ENCODE assay signal across 11 cellular contexts in genomic region chr11:47530721-47531120, GRCh38. TPM values are rescaled to one million over a fixed set of nuclear protein-coding genes. Genes with fewer than 3 reads are reported as not detected.
A peak's percentile ranks its signal among the peaks of the same experiment; 100 is the strongest.
DNase-seq lines count a peak whose midpoint lies in the region; ATAC-seq and TF ChIP-seq lines count a peak whose summit lies in the region.
"Not testable (repeated sequence)": the region's sequence is repeated elsewhere in the genome, so short reads cannot be mapped to it uniquely, and the experiment has no call there.
"Had no signal": no experiment of that assay in that cellular context is flagged by ENCODE, and none has a peak within 500 bp of the region (broad histone marks: within the 10 kb centered on the region; RNA-seq: fewer than 3 reads in every experiment).

No MANE protein-coding gene starts in this region.

- POLR2A ChIA-PET in CD4-positive, alpha-beta T cell (lab: Charles Lee); RWPE1 (lab: Yijun Ruan, JAX; ENCODE audit: low non-redundant PET): not testable (repeated sequence)
- POLR2A ChIA-PET in naive thymus-derived CD4-positive, alpha-beta T cell (lab: Charles Lee): interaction anchor here (0.6 to 1.0 kb wide), 2 partner anchors 24 to 45 kb away, joined by 3 read pairs; no protein-coding TSS in a partner anchor

- H3K4me3 Mint-ChIP-seq in CD4-positive, alpha-beta T cell; activated T-cell treated with anti-CD3 and anti-CD28 coated beads, Interleukin-2, amount 50 U/mL, for 72 hours; osteocyte (ENCODE audit: unreplicated experiment); stimulated activated naive CD8-positive, alpha-beta T cell treated with anti-CD3 and anti-CD28 coated beads, Interleukin-15, Interleukin-2, amounts not matched to agents 100 ng/mL and 50 ng/mL, for 24 hours: not testable (repeated sequence)
- peak overlapping the region in 3 of 10 donors; percentile 12 to 62 (median 32) for H3K4me3 Mint-ChIP-seq in naive thymus-derived CD4-positive, alpha-beta T cell

- not testable (repeated sequence) for H3K9me3 Mint-ChIP-seq in CD4-positive, alpha-beta T cell; activated T-cell treated with anti-CD3 and anti-CD28 coated beads, Interleukin-2, amount 50 U/mL, for 72 hours; naive thymus-derived CD4-positive, alpha-beta T cell; osteocyte (ENCODE audit: unreplicated experiment); stimulated activated naive CD8-positive, alpha-beta T cell treated with anti-CD3 and anti-CD28 coated beads, Interleukin-15, Interleukin-2, amounts not matched to agents 100 ng/mL and 50 ng/mL, for 24 hours

- TF ChIP-seq EP300 in esophagus muscularis mucosa (IDR thresholded peaks at IDR 0.05): not testable (repeated sequence)

- intact Hi-C loops in CD4-positive, alpha-beta T cell (cut with DNase I, micrococcal nuclease); esophagus muscularis mucosa (cut with DNase I): not testable (repeated sequence)
- intact Hi-C loops in naive thymus-derived CD4-positive, alpha-beta T cell (cut with micrococcal nuclease): loop anchor here in 1 of 2 donors (10.0 kb wide), 1 partner anchor 64 kb away; the partner anchor contains the start of gene C1QTNF4

- not testable (repeated sequence) for TF ChIP-seq POLR2A in esophagus muscularis mucosa (IDR thresholded peaks at IDR 0.05; ENCODE audit: low read depth)

- not testable (repeated sequence) for H3K4me3 ChIP-seq in esophagus muscularis mucosa; naive thymus-derived CD4-positive, alpha-beta T cell (ENCODE audit: low read length)

- not testable (repeated sequence) for H3K27ac ChIP-seq in CD4-positive, alpha-beta T cell (ENCODE audit: low read depth, low read length); naive thymus-derived CD4-positive, alpha-beta T cell (ENCODE audit: low read depth, low read length)
- peak overlapping the region; percentile 52 for H3K27ac ChIP-seq in RWPE1
- peak overlapping the region; percentile 78 for H3K27ac ChIP-seq in caudate nucleus (ENCODE audit: low read depth, low read length)
- H3K27ac ChIP-seq in esophagus muscularis mucosa (replicated peaks in 1 of 4): peak overlapping the region; percentile 16 to 62 (median 30)

- H3K27ac Mint-ChIP-seq in CD4-positive, alpha-beta T cell: peak overlapping the region; percentile 72
- peak overlapping the region; percentile 86 for H3K27ac Mint-ChIP-seq in activated T-cell treated with anti-CD3 and anti-CD28 coated beads, Interleukin-2, amount 50 U/mL, for 72 hours
- peak overlapping the region in 8 of 9 donors; percentile 4 to 93 (median 74) for H3K27ac Mint-ChIP-seq in naive thymus-derived CD4-positive, alpha-beta T cell
- peak overlapping the region; percentile 14 for H3K27ac Mint-ChIP-seq in osteocyte (ENCODE audit: unreplicated experiment)
- H3K27ac Mint-ChIP-seq in stimulated activated naive CD8-positive, alpha-beta T cell treated with anti-CD3 and anti-CD28 coated beads, Interleukin-15, Interleukin-2, amounts not matched to agents 100 ng/mL and 50 ng/mL, for 24 hours: peak overlapping the region; percentile 70

- H3K27me3 Mint-ChIP-seq in CD4-positive, alpha-beta T cell; activated T-cell treated with anti-CD3 and anti-CD28 coated beads, Interleukin-2, amount 50 U/mL, for 72 hours (ENCODE audit: low read depth); naive thymus-derived CD4-positive, alpha-beta T cell; osteocyte (ENCODE audit: unreplicated experiment); stimulated activated naive CD8-positive, alpha-beta T cell treated with anti-CD3 and anti-CD28 coated beads, Interleukin-15, Interleukin-2, amounts not matched to agents 100 ng/mL and 50 ng/mL, for 24 hours: not testable (repeated sequence)

- CTCF ChIA-PET in CD4-positive, alpha-beta T cell (lab: Charles Lee): interaction anchor here (1.0 kb wide), 1 partner anchor 23 kb away, joined by 4 read pairs; no protein-coding TSS in a partner anchor
- CTCF ChIA-PET in RWPE1 (lab: Yijun Ruan, JAX); naive thymus-derived CD4-positive, alpha-beta T cell (lab: Charles Lee): not testable (repeated sequence)

- TF ChIP-seq CTCF in CD4-positive, alpha-beta T cell (IDR thresholded peaks at IDR 0.05); RWPE1 (conservative IDR thresholded peaks at IDR 0.05; ENCODE audit: low read depth); esophagus muscularis mucosa (IDR thresholded peaks at IDR 0.05); osteocyte (IDR thresholded peaks at IDR 0.05): not testable (repeated sequence)

- peaks cover 47 to 97% (median 87%) of the 10 kb centered on the region in 4 donors for H3K4me1 ChIP-seq in esophagus muscularis mucosa
- peaks cover 7 to 22% of the 10 kb centered on the region in 2 donors for H3K4me1 ChIP-seq in naive thymus-derived CD4-positive, alpha-beta T cell (ENCODE audit: control insufficient read depth in 2 of 2, insufficient read depth in 2 of 2, low read length in 2 of 2)

- not testable (repeated sequence) for H3K27me3 ChIP-seq in CD4-positive, alpha-beta T cell (ENCODE audit: control insufficient read depth, insufficient read depth, low read length); esophagus muscularis mucosa; naive thymus-derived CD4-positive, alpha-beta T cell (ENCODE audit: control insufficient read depth in 2 of 2, insufficient read depth in 2 of 2, low read length in 2 of 2)

- 96% methylated on average over 8 of the region's 9 CpGs for WGBS in esophagus muscularis mucosa

- H3K36me3 ChIP-seq in esophagus muscularis mucosa; naive thymus-derived CD4-positive, alpha-beta T cell (ENCODE audit: control insufficient read depth in 2 of 3, insufficient read depth in 3 of 3, low read length in 3 of 3): not testable (repeated sequence)

- DNase-seq in CD4-positive, alpha-beta T cell; RWPE1 (ENCODE audit: low spot score); activated T-cell treated with anti-CD3 and anti-CD28 coated beads, Interleukin-2, amount 50 U/mL, for 72 hours; caudate nucleus (lab: John Stamatoyannopoulos, UW); esophagus muscularis mucosa (ENCODE audit: extremely low spot score); naive thymus-derived CD4-positive, alpha-beta T cell; osteocyte (ENCODE audit: extremely low spot score, unreplicated experiment): not testable (repeated sequence)

- H3K36me3 Mint-ChIP-seq in CD4-positive, alpha-beta T cell (ENCODE audit: low read depth): peaks cover 38% of the 10 kb centered on the region
- not testable (repeated sequence) for H3K36me3 Mint-ChIP-seq in activated T-cell treated with anti-CD3 and anti-CD28 coated beads, Interleukin-2, amount 50 U/mL, for 72 hours (ENCODE audit: insufficient read depth in 2 of 2); osteocyte (ENCODE audit: unreplicated experiment)
- H3K36me3 Mint-ChIP-seq in naive thymus-derived CD4-positive, alpha-beta T cell: peaks cover 0 to 11% (median 3%) of the 10 kb centered on the region in 5 donors
- peaks cover 13% of the 10 kb centered on the region for H3K36me3 Mint-ChIP-seq in stimulated activated naive CD8-positive, alpha-beta T cell treated with anti-CD3 and anti-CD28 coated beads, Interleukin-15, Interleukin-2, amounts not matched to agents 100 ng/mL and 50 ng/mL, for 24 hours (ENCODE audit: low read depth)

- not testable (repeated sequence) for H3K9me3 ChIP-seq in CD4-positive, alpha-beta T cell (ENCODE audit: control insufficient read depth, low read length); esophagus muscularis mucosa; naive thymus-derived CD4-positive, alpha-beta T cell (ENCODE audit: control insufficient read depth in 2 of 3, low read length in 3 of 3)

- H3K4me1 Mint-ChIP-seq in CD4-positive, alpha-beta T cell (ENCODE audit: low read depth): peaks cover 51% of the 10 kb centered on the region
- H3K4me1 Mint-ChIP-seq in activated T-cell treated with anti-CD3 and anti-CD28 coated beads, Interleukin-2, amount 50 U/mL, for 72 hours (ENCODE audit: low read depth): peaks cover 69% of the 10 kb centered on the region
- peaks cover 24 to 79% (median 53%) of the 10 kb centered on the region in 7 donors for H3K4me1 Mint-ChIP-seq in naive thymus-derived CD4-positive, alpha-beta T cell
- H3K4me1 Mint-ChIP-seq in osteocyte (ENCODE audit: unreplicated experiment): peaks cover 47% of the 10 kb centered on the region
- H3K4me1 Mint-ChIP-seq in stimulated activated naive CD8-positive, alpha-beta T cell treated with anti-CD3 and anti-CD28 coated beads, Interleukin-15, Interleukin-2, amounts not matched to agents 100 ng/mL and 50 ng/mL, for 24 hours (ENCODE audit: low read depth): peaks cover 63% of the 10 kb centered on the region

- not testable (repeated sequence) for ATAC-seq in CD4-positive, alpha-beta T cell (ENCODE audit: poor library complexity); activated T-cell treated with anti-CD3 and anti-CD28 coated beads, Interleukin-2, amount 50 U/mL, for 72 hours (replicated peaks in 1 of 2); naive thymus-derived CD4-positive, alpha-beta T cell

RNA-seq across cellular contexts. Expression of gene CELF1, which starts 22.2 kb away (rescaled TPM):
- 100 to 1,000 TPM; 103 to 111 TPM for total RNA-seq in CD4-positive, alpha-beta T cell
- total RNA-seq in activated T-cell treated with anti-CD3 and anti-CD28 coated beads, Interleukin-2, amount 50 U/mL, for 72 hours: 100 to 1,000 TPM; 128 to 149 TPM
- total RNA-seq in esophagus muscularis mucosa (100 to 1,000 TPM in 2 of 4 donors, 10 to 100 TPM in 2; 69.6 to 151 (median 99.3) TPM), osteocyte (88.6 and 100 TPM in 2 replicates)
- total RNA-seq in naive thymus-derived CD4-positive, alpha-beta T cell: 100 to 1,000 TPM; 107 to 148 (median 129) TPM
- polyA plus RNA-seq in naive thymus-derived CD4-positive, alpha-beta T cell: 10 to 100 TPM; 41.1 to 76.4 TPM

RNA-seq across cellular contexts. Expression of gene PTPMT1, which starts 34.7 kb away (rescaled TPM):
- total RNA-seq in CD4-positive, alpha-beta T cell: 10 to 100 TPM; 18.9 to 26.7 TPM
- 10 to 100 TPM; 37.0 to 40.1 TPM for total RNA-seq in activated T-cell treated with anti-CD3 and anti-CD28 coated beads, Interleukin-2, amount 50 U/mL, for 72 hours
- total RNA-seq in esophagus muscularis mucosa (10 to 100 TPM; 63.0 to 96.4 (median 79.6) TPM), osteocyte (49.3 and 50.3 TPM in 2 replicates)
- total RNA-seq in naive thymus-derived CD4-positive, alpha-beta T cell: 10 to 100 TPM; 20.5 to 32.9 (median 22.7) TPM
- polyA plus RNA-seq in naive thymus-derived CD4-positive, alpha-beta T cell: 10 to 100 TPM; 67.3 to 72.9 TPM

RNA-seq across cellular contexts. Expression of gene KBTBD4, which starts 48.0 kb away (rescaled TPM):
- total RNA-seq in CD4-positive, alpha-beta T cell: 10 to 100 TPM; 29.1 to 30.2 TPM
- 10 to 100 TPM; 17.2 to 18.6 TPM for total RNA-seq in activated T-cell treated with anti-CD3 and anti-CD28 coated beads, Interleukin-2, amount 50 U/mL, for 72 hours
- total RNA-seq in esophagus muscularis mucosa: 10 to 100 TPM; 18.7 to 31.2 (median 24.8) TPM
- 10 to 100 TPM; 15.0 to 26.5 (median 20.9) TPM for total RNA-seq in naive thymus-derived CD4-positive, alpha-beta T cell
- polyA plus RNA-seq in naive thymus-derived CD4-positive, alpha-beta T cell: 10 to 100 TPM; 43.8 to 47.2 TPM
- 19.7 and 19.8 TPM in 2 replicates for total RNA-seq in osteocyte

RNA-seq across cellular contexts. Expression of gene NDUFS3, which starts 48.2 kb away (rescaled TPM):
- 100 to 1,000 TPM; 139 to 144 TPM for total RNA-seq in CD4-positive, alpha-beta T cell
- 10 to 100 TPM; 78.9 to 84.2 TPM for total RNA-seq in activated T-cell treated with anti-CD3 and anti-CD28 coated beads, Interleukin-2, amount 50 U/mL, for 72 hours
- total RNA-seq in esophagus muscularis mucosa (10 to 100 TPM; 53.5 to 76.7 (median 72.0) TPM), osteocyte (102 and 105 TPM in 2 replicates)
- 100 to 1,000 TPM in 2 of 5 experiments, 10 to 100 TPM in 3; 68.6 to 116 (median 85.2) TPM for total RNA-seq in naive thymus-derived CD4-positive, alpha-beta T cell
- polyA plus RNA-seq in naive thymus-derived CD4-positive, alpha-beta T cell: 100 to 1,000 TPM; 114 to 115 TPM

RNA-seq across cellular contexts. Expression of gene FAM180B, which starts 55.8 kb away (rescaled TPM):
- under 1 TPM; 0.55 to 0.92 TPM for total RNA-seq in CD4-positive, alpha-beta T cell
- total RNA-seq in activated T-cell treated with anti-CD3 and anti-CD28 coated beads, Interleukin-2, amount 50 U/mL, for 72 hours: under 1 TPM; 0.16 to 0.24 TPM
- under 1 TPM in 2 of 4 donors, not detected in 2; 0.66 to 0.80 TPM for total RNA-seq in esophagus muscularis mucosa
- 1 to 10 TPM in 1 of 5 experiments, under 1 TPM in 3, not detected in 1; 0.21 to 1.0 (median 0.30) TPM for total RNA-seq in naive thymus-derived CD4-positive, alpha-beta T cell
- polyA plus RNA-seq in naive thymus-derived CD4-positive, alpha-beta T cell: not detected
- total RNA-seq in osteocyte: 0.32 and 0.52 TPM in 2 replicates
- total RNA-seq: Daoy, PC-9 had no signal
- polyA plus RNA-seq: A549 had no signal

Comparison
In these comparisons a context has a peak if more than half of its experiments do, and no peak if none do; other contexts are left out.
1. H3K27ac Mint-ChIP-seq: peak in every context shown above with its lines; median percentile 86 in activated T-cell treated with anti-CD3 and anti-CD28 coated beads, Interleukin-2, amount 50 U/mL, for 72 hours; 74 in naive thymus-derived CD4-positive, alpha-beta T cell; 72 in CD4-positive, alpha-beta T cell; 70 in stimulated activated naive CD8-positive, alpha-beta T cell treated with anti-CD3 and anti-CD28 coated beads, Interleukin-15, Interleukin-2, amounts not matched to agents 100 ng/mL and 50 ng/mL, for 24 hours; 14 in osteocyte.